28 cellular contexts compared by ENCODE assay signal in genomic region chr4:163707873-163708272, GRCh38.
"Had no signal": no experiment of that assay in that cellular context is flagged by ENCODE, and none has a peak within 500 bp of the region (broad histone marks: within the 10 kb centered on the region; RNA-seq: fewer than 3 reads in every experiment).

No MANE protein-coding gene starts in this region.

- H3K4me1 Mint-ChIP-seq: activated B cell treated with CpG ODN at 0.5 μM for 24 hours; activated CD4-positive, alpha-beta T cell treated with anti-CD3 and anti-CD28 coated beads, Interleukin-2, amount 10 ng/mL, durations not matched to agents 7 days and 5 days; activated naive CD4-positive, alpha-beta T cell treated with anti-CD3 and anti-CD28 coated beads, Interleukin-2, amount 10 ng/mL, durations not matched to agents 7 days and 5 days; activated naive CD8-positive, alpha-beta T cell treated with anti-CD3 and anti-CD28 coated beads for 36 hours had no signal

- H3K27me3 ChIP-seq: MG63, Peyer's patch, SJSA1 had no signal

- H3K9me3 ChIP-seq: MG63, Peyer's patch, SJSA1 had no signal

- H3K4me3 Mint-ChIP-seq: activated B cell treated with CpG ODN at 0.5 μM for 24 hours; activated CD4-positive, alpha-beta memory T cell treated with anti-CD3 and anti-CD28 coated beads for 36 hours; activated CD4-positive, alpha-beta T cell treated with anti-CD3 and anti-CD28 coated beads, Interleukin-2, amount 10 ng/mL, durations not matched to agents 7 days and 5 days; activated naive CD4-positive, alpha-beta T cell treated with anti-CD3 and anti-CD28 coated beads, Interleukin-2, amount 10 ng/mL, durations not matched to agents 7 days and 5 days; activated naive CD8-positive, alpha-beta T cell treated with anti-CD3 and anti-CD28 coated beads for 36 hours; activated T-cell treated with anti-CD3 and anti-CD28 coated beads, Interleukin-2, amount 50 U/mL, for 72 hours; T-helper 17 cell had no signal

- H3K4me1 ChIP-seq: Peyer's patch, SJSA1 had no signal

- H3K4me3 ChIP-seq: MG63, Peyer's patch, SJSA1 had no signal

- ATAC-seq: activated T-cell treated with anti-CD3 and anti-CD28 coated beads, Interleukin-2, amount 50 U/mL, for 72 hours; T-helper 17 cell had no signal

- H3K27me3 Mint-ChIP-seq: activated CD4-positive, alpha-beta memory T cell treated with anti-CD3 and anti-CD28 coated beads for 36 hours; activated CD4-positive, alpha-beta T cell treated with anti-CD3 and anti-CD28 coated beads, Interleukin-2, amount 10 ng/mL, durations not matched to agents 7 days and 5 days; activated naive CD4-positive, alpha-beta T cell treated with anti-CD3 and anti-CD28 coated beads, Interleukin-2, amount 10 ng/mL, durations not matched to agents 7 days and 5 days; activated naive CD8-positive, alpha-beta T cell treated with anti-CD3 and anti-CD28 coated beads for 36 hours had no signal

- H3K9me3 Mint-ChIP-seq: activated B cell treated with CpG ODN at 0.5 μM for 24 hours; activated CD4-positive, alpha-beta memory T cell treated with anti-CD3 and anti-CD28 coated beads for 36 hours; activated CD4-positive, alpha-beta T cell treated with anti-CD3 and anti-CD28 coated beads, Interleukin-2, amount 10 ng/mL, durations not matched to agents 7 days and 5 days; activated naive CD4-positive, alpha-beta T cell treated with anti-CD3 and anti-CD28 coated beads, Interleukin-2, amount 10 ng/mL, durations not matched to agents 7 days and 5 days; activated naive CD8-positive, alpha-beta T cell treated with anti-CD3 and anti-CD28 coated beads for 36 hours; activated T-cell treated with anti-CD3 and anti-CD28 coated beads, Interleukin-2, amount 50 U/mL, for 72 hours; activated T-helper 2 cell treated with anti-CD3 and anti-CD28 coated beads, Interferon-gamma antibody, Interleukin-2, Interleukin-4, amounts not matched to agents 10 μg/mL and 5 μg/mL and 100 μg/mL, durations not matched to agents 14 hours and 24 hours and 36 hours had no signal

- H3K36me3 ChIP-seq: MG63, Peyer's patch, SJSA1 had no signal

- H3K27ac Mint-ChIP-seq: activated B cell treated with CpG ODN at 0.5 μM for 24 hours; activated CD4-positive, alpha-beta memory T cell treated with anti-CD3 and anti-CD28 coated beads for 36 hours; activated CD4-positive, alpha-beta T cell treated with anti-CD3 and anti-CD28 coated beads, Interleukin-2, amount 10 ng/mL, durations not matched to agents 7 days and 5 days; activated naive CD4-positive, alpha-beta T cell treated with anti-CD3 and anti-CD28 coated beads, Interleukin-2, amount 10 ng/mL, durations not matched to agents 7 days and 5 days; activated naive CD8-positive, alpha-beta T cell treated with anti-CD3 and anti-CD28 coated beads for 36 hours; activated T-cell treated with anti-CD3 and anti-CD28 coated beads, Interleukin-2, amount 50 U/mL, for 72 hours; activated T-helper 2 cell treated with anti-CD3 and anti-CD28 coated beads, Interferon-gamma antibody, Interleukin-2, Interleukin-4, amounts not matched to agents 10 μg/mL and 5 μg/mL and 100 μg/mL, durations not matched to agents 14 hours and 24 hours and 36 hours; T-helper 17 cell had no signal

- H3K36me3 Mint-ChIP-seq: activated CD4-positive, alpha-beta memory T cell treated with anti-CD3 and anti-CD28 coated beads for 36 hours; activated naive CD4-positive, alpha-beta T cell treated with anti-CD3 and anti-CD28 coated beads, Interleukin-2, amount 10 ng/mL, durations not matched to agents 7 days and 5 days; activated naive CD8-positive, alpha-beta T cell treated with anti-CD3 and anti-CD28 coated beads for 36 hours had no signal

- H3K27ac ChIP-seq: Peyer's patch, RWPE1, SJSA1 had no signal

- DNase-seq: activated B cell treated with CpG ODN at 0.5 μM for 24 hours; activated CD4-positive, alpha-beta memory T cell treated with anti-CD3 and anti-CD28 coated beads for 36 hours; activated CD4-positive, alpha-beta T cell treated with anti-CD3 and anti-CD28 coated beads, Interleukin-2, amount 10 ng/mL, durations not matched to agents 7 days and 5 days; activated gamma-delta T cell treated with Interleukin-2 at 50 U/mL for 16 hours; activated naive CD4-positive, alpha-beta T cell treated with anti-CD3 and anti-CD28 coated beads, Interleukin-2, amount 10 ng/mL, durations not matched to agents 7 days and 5 days; activated naive CD8-positive, alpha-beta T cell treated with anti-CD3 and anti-CD28 coated beads for 36 hours; activated T-cell treated with anti-CD3 and anti-CD28 coated beads for 4 hours; activated T-cell treated with anti-CD3 and anti-CD28 coated beads, Interleukin-2, amount 50 U/mL, for 72 hours; cerebellar nuclear complex; MG63; MV-4-11; NCI-H1092 treated with DMSO at 0.1 percent for 48 hours; NCI-H1417 treated with DMSO at 0.1 percent for 48 hours; NCI-H1694 treated with DMSO at 0.1 percent for 48 hours; NCI-H2029 treated with DMSO at 0.1 percent for 48 hours; NCI-H2171; NCI-H2227 treated with DMSO at 0.1 percent for 48 hours; NCI-H446 treated with DMSO at 0.1 percent for 48 hours; NCI-H524 treated with DMSO at 0.1 percent for 48 hours; NCI-H748 treated with DMSO at 0.1 percent for 48 hours; NK-92 treated with Interleukin-12 subunit alpha and Interleukin-12 subunit beta, amount 100 ng/mL, for 24 hours; Peyer's patch; Right ventricle myocardium superior; T-helper 17 cell; T-helper 9 cell had no signal
